Comparison of ENCODE assay signal across 1 cellular context in the genomic region with DNA sequence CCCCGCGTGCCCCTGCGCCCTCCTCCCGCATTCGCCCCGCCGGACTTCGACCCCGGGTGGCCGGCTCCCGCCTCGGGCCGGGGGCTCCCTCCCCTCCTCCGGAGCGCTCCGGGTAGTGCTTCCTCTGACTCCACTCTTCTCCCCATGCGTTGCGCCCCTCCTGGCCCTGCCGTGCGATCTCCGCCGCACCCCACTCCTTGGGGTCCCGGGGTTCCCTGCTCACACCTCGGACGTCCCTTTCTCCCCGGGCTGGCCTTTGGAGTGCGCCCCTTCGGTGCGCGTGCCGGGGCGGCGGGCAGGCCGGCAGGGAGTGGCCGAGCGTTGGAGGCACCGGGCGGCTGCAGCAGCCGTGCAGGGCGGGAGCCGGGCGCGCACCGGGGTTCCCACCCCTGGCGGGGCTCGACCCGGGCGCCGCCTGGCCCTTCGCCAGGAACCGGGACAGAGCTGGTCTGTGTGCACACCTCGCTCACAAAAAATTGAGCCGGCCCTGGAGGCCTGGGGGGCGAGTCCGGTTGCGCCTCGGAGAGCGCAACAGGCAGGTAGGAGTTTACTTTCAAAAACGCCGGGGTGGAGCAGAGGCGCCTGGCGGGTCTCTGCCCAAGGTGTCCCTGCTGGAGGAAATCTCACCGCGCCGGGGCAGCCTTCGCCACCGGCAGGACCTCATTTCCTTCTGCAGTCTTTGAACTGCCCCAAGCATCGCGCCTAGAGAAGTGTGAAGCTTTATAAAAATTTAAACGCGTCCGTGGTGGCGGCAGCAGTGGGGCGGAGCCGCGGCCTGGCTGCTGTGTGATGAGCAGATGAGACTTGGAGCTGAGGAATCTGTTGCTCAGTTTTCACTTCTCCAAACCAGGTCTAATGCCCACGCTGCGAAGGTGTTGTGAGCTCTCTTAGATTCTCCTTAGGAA.
TF ChIP-seq lines count a peak whose summit lies in the region.

No MANE protein-coding gene starts in this region.

TF ChIP-seq in WTC11, 78 proteins besides CTCF, POLR2A, EP300 and RAD21 (continued from another document):
- TF ChIP-seq, protein P1, sequence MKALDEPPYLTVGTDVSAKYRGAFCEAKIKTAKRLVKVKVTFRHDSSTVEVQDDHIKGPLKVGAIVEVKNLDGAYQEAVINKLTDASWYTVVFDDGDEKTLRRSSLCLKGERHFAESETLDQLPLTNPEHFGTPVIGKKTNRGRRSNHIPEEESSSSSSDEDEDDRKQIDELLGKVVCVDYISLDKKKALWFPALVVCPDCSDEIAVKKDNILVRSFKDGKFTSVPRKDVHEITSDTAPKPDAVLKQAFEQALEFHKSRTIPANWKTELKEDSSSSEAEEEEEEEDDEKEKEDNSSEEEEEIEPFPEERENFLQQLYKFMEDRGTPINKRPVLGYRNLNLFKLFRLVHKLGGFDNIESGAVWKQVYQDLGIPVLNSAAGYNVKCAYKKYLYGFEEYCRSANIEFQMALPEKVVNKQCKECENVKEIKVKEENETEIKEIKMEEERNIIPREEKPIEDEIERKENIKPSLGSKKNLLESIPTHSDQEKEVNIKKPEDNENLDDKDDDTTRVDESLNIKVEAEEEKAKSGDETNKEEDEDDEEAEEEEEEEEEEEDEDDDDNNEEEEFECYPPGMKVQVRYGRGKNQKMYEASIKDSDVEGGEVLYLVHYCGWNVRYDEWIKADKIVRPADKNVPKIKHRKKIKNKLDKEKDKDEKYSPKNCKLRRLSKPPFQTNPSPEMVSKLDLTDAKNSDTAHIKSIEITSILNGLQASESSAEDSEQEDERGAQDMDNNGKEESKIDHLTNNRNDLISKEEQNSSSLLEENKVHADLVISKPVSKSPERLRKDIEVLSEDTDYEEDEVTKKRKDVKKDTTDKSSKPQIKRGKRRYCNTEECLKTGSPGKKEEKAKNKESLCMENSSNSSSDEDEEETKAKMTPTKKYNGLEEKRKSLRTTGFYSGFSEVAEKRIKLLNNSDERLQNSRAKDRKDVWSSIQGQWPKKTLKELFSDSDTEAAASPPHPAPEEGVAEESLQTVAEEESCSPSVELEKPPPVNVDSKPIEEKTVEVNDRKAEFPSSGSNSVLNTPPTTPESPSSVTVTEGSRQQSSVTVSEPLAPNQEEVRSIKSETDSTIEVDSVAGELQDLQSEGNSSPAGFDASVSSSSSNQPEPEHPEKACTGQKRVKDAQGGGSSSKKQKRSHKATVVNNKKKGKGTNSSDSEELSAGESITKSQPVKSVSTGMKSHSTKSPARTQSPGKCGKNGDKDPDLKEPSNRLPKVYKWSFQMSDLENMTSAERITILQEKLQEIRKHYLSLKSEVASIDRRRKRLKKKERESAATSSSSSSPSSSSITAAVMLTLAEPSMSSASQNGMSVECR (CRISPR knock-in tag; IDR thresholded peaks at IDR 0.05; ENCODE audit: borderline replicate concordance), result no peak
- TF ChIP-seq, protein P2, sequence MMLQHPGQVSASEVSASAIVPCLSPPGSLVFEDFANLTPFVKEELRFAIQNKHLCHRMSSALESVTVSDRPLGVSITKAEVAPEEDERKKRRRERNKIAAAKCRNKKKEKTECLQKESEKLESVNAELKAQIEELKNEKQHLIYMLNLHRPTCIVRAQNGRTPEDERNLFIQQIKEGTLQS (CRISPR knock-in tag; conservative IDR thresholded peaks at IDR 0.05), result no peak
- TF ChIP-seq NFATC4 (CRISPR knock-in tag; IDR thresholded peaks at IDR 0.05) (no peak), ZNF317 (CRISPR knock-in tag; IDR thresholded peaks at IDR 0.05; ENCODE audit: borderline replicate concordance, low read depth) (0 out of 2 replicates have a peak, but pooled peaks have one; percentile 29), ZNF138 (CRISPR knock-in tag; conservative IDR thresholded peaks at IDR 0.05) (no peak), ZNF263 (CRISPR knock-in tag; IDR thresholded peaks at IDR 0.05; ENCODE audit: low read depth) (no peak), ZNF671 (CRISPR knock-in tag; IDR thresholded peaks at IDR 0.05) (no peak), ZNF423 (CRISPR knock-in tag; IDR thresholded peaks at IDR 0.05) (peak; percentile 74), KAT7 (CRISPR knock-in tag; IDR thresholded peaks at IDR 0.05; ENCODE audit: borderline replicate concordance) (no peak), SP1 (CRISPR knock-in tag; conservative IDR thresholded peaks at IDR 0.05) (peak; percentile 27; the same call in 1 of the 2 replicates), MXD4 (CRISPR knock-in tag; IDR thresholded peaks at IDR 0.05; ENCODE audit: borderline replicate concordance) (no peak), JUN (CRISPR knock-in tag; IDR thresholded peaks at IDR 0.05) (0 out of 2 replicates have a peak, but pooled peaks have one; percentile 68), MYBL2 (CRISPR knock-in tag; IDR thresholded peaks at IDR 0.05) (0 out of 2 replicates have a peak, but pooled peaks have one; percentile 8)
- TF ChIP-seq, protein P3, sequence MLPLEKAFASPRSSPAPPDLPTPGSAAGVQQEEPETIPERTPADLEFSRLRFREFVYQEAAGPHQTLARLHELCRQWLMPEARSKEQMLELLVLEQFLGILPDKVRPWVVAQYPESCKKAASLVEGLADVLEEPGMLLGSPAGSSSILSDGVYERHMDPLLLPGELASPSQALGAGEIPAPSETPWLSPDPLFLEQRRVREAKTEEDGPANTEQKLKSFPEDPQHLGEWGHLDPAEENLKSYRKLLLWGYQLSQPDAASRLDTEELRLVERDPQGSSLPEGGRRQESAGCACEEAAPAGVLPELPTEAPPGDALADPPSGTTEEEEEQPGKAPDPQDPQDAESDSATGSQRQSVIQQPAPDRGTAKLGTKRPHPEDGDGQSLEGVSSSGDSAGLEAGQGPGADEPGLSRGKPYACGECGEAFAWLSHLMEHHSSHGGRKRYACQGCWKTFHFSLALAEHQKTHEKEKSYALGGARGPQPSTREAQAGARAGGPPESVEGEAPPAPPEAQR (CRISPR knock-in tag; IDR thresholded peaks at IDR 0.05), result no peak
- TF ChIP-seq, protein P4, sequence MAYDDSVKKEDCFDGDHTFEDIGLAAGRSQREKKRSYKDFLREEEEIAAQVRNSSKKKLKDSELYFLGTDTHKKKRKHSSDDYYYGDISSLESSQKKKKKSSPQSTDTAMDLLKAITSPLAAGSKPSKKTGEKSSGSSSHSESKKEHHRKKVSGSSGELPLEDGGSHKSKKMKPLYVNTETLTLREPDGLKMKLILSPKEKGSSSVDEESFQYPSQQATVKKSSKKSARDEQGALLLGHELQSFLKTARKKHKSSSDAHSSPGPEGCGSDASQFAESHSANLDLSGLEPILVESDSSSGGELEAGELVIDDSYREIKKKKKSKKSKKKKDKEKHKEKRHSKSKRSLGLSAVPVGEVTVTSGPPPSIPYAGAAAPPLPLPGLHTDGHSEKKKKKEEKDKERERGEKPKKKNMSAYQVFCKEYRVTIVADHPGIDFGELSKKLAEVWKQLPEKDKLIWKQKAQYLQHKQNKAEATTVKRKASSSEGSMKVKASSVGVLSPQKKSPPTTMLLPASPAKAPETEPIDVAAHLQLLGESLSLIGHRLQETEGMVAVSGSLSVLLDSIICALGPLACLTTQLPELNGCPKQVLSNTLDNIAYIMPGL (CRISPR knock-in tag; IDR thresholded peaks at IDR 0.05), result peak; percentile 66; the same call in 1 of the 2 replicates
- TF ChIP-seq, protein P5, sequence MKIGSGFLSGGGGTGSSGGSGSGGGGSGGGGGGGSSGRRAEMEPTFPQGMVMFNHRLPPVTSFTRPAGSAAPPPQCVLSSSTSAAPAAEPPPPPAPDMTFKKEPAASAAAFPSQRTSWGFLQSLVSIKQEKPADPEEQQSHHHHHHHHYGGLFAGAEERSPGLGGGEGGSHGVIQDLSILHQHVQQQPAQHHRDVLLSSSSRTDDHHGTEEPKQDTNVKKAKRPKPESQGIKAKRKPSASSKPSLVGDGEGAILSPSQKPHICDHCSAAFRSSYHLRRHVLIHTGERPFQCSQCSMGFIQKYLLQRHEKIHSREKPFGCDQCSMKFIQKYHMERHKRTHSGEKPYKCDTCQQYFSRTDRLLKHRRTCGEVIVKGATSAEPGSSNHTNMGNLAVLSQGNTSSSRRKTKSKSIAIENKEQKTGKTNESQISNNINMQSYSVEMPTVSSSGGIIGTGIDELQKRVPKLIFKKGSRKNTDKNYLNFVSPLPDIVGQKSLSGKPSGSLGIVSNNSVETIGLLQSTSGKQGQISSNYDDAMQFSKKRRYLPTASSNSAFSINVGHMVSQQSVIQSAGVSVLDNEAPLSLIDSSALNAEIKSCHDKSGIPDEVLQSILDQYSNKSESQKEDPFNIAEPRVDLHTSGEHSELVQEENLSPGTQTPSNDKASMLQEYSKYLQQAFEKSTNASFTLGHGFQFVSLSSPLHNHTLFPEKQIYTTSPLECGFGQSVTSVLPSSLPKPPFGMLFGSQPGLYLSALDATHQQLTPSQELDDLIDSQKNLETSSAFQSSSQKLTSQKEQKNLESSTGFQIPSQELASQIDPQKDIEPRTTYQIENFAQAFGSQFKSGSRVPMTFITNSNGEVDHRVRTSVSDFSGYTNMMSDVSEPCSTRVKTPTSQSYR (CRISPR knock-in tag; IDR thresholded peaks at IDR 0.05), result no peak
